In the genomic region with DNA sequence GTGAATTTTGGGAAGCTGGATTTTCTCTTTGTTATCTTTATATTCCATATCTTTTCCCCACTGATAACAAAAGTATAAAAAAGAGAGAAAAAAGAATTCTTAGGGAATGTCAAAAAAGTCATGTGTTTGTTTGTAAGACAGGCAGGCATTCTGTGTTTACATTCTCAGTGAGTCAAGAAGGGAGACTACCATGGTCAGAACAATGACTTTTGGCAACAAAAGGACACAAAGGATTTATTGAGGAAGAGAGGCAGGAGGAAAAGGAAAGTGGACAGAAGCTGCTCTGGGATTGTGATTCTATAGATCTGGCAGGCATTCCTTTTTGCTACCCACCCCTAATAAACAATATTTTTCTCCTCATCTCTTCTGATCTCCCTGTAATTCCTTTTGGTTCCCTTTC, we compare ENCODE assay signal across 18 cellular contexts. TPM values are rescaled to one million over a fixed set of nuclear protein-coding genes. Genes with fewer than 3 reads are reported as not detected.
"Had no signal": no experiment of that assay in that cellular context is flagged by ENCODE, and none has a peak within 500 bp of the region (broad histone marks: within the 10 kb centered on the region; RNA-seq: fewer than 3 reads in every experiment).

No MANE protein-coding gene starts in this region.

- H3K4me3 ChIP-seq: adrenal gland, breast epithelium, colonic mucosa, heart right ventricle, thyroid gland had no signal

- H3K9me3 ChIP-seq: adrenal gland, breast epithelium, colonic mucosa, thyroid gland had no signal

- H3K27me3 ChIP-seq: adrenal gland, breast epithelium, colonic mucosa, heart right ventricle, thyroid gland had no signal

- DNase-seq: activated CD4-positive, alpha-beta T cell treated with anti-CD3 and anti-CD28 coated beads, Interleukin-2, amount 10 ng/mL, durations not matched to agents 24 days and 14 days; activated CD8-positive, alpha-beta T cell treated with anti-CD3 and anti-CD28 coated beads for 36 hours; adrenal gland; colonic mucosa; heart right ventricle; islet precursor cell; left cardiac atrium; naive thymus-derived CD4-positive, alpha-beta T cell; occipital lobe; posterior cingulate gyrus; retina; stimulated activated CD4-positive, alpha-beta T cell treated with anti-CD3 and anti-CD28 coated beads, Interleukin-2, amount 100 ng/mL, for 48 hours; stimulated activated CD8-positive, alpha-beta memory T cell treated with anti-CD3 and anti-CD28 coated beads, Interleukin-4, amount 100 ng/mL, for 48 hours; stimulated activated naive B cell treated with anti-CD40 and anti-IgM and Interleukin-4, amounts not matched to agents 10 μg/mL and 1 μg/mL and 100 μg/mL, for 72 hours; thyroid gland had no signal

- ATAC-seq: activated CD4-positive, CD25-positive, alpha-beta regulatory T cell treated with anti-CD3 and anti-CD28 coated beads, Interleukin-2, amount 50 U/mL, for 24 hours; activated CD8-positive, alpha-beta T cell treated with anti-CD3 and anti-CD28 coated beads for 36 hours; heart right ventricle; left cardiac atrium; naive thymus-derived CD4-positive, alpha-beta T cell; SK-N-SH treated with all-trans-retinoic acid at 6 μM for 48 hours; stimulated activated naive B cell treated with anti-CD40 and anti-IgM and Interleukin-4, amounts not matched to agents 10 μg/mL and 1 μg/mL and 100 μg/mL, for 72 hours had no signal

- H3K27ac ChIP-seq: adrenal gland, breast epithelium, colonic mucosa, heart right ventricle, thyroid gland had no signal

- H3K36me3 ChIP-seq: adrenal gland, breast epithelium, colonic mucosa, heart right ventricle, thyroid gland had no signal

- H3K4me1 ChIP-seq: breast epithelium, colonic mucosa, thyroid gland had no signal

RNA-seq across cellular contexts. Expression of a gene that starts 5.9 kb away (rescaled TPM):
- polyA plus RNA-seq: naive thymus-derived CD4-positive, alpha-beta T cell had no signal
